12 cellular contexts compared by ENCODE assay signal in the genomic region with DNA sequence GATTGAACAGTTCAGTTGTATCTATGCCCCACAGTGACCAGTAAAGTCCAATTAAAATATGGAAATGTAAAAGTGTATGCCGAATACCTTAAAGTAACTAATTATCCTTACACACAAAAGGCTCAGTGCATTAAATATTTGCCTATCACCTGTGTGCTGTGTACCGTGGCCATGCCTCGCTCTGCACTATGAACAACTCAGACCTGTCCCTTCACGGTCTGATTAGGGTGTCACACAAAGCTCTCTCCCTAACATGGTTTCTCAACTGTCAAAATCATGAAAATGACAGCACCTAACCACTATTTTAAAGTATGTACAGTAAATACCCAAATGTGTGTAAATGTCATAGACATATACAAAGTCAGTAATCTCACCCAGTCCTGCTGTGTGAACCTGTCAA. TPM values are rescaled to one million over a fixed set of nuclear protein-coding genes. Genes with fewer than 3 reads are reported as not detected.
DNase-seq lines count a peak whose midpoint lies in the region; ATAC-seq, FAIRE-seq and TF ChIP-seq lines count a peak whose summit lies in the region.
"Had no signal": no experiment of that assay in that cellular context is flagged by ENCODE, and none has a peak within 500 bp of the region (broad histone marks: within the 10 kb centered on the region; RNA-seq: fewer than 3 reads in every experiment).

No MANE protein-coding gene starts in this region.

- intact Hi-C loops in activated T-helper 1 cell treated with anti-CD3 and anti-CD28 coated beads, Interleukin-12 subunit alpha, Interleukin-12 subunit beta, Interleukin-2, Interleukin-4 antibody, amounts not matched to agents 30 ng/mL and 10 ng/mL and 1 ng/mL, durations not matched to agents 14 hours and 24 hours and 36 hours (cut with micrococcal nuclease): no loop called here

- no peak for DNase-seq in GM12892 (ENCODE audit: insufficient read length)
- DNase-seq in naive thymus-derived CD8-positive, alpha-beta T cell: no peak
- no peak for DNase-seq in NCI-H446 (lab: John Stamatoyannopoulos, UW)
- no peak for DNase-seq in anterior cingulate cortex (lab: John Stamatoyannopoulos, UW)
- no peak for DNase-seq in activated T-helper 1 cell treated with anti-CD3 and anti-CD28 coated beads, Interleukin-12 subunit alpha, Interleukin-12 subunit beta, Interleukin-2, Interleukin-4 antibody, amounts not matched to agents 30 ng/mL and 10 ng/mL and 1 ng/mL, durations not matched to agents 14 hours and 24 hours and 36 hours (ENCODE audit: low spot score)
- DNase-seq: heart left ventricle, NCI-H1105 treated with DMSO at 0.1 percent for 48 hours, psoas muscle had no signal

- H3K36me3 Mint-ChIP-seq in activated T-helper 17 cell treated with anti-CD3 and anti-CD28 coated beads, Interleukin-2, amount 50 U/mL, for 72 hours (ENCODE audit: low read depth): peaks cover 95% of the 10 kb centered on the region
- H3K36me3 Mint-ChIP-seq in naive thymus-derived CD8-positive, alpha-beta T cell: peaks cover 5 to 90% (median 41%) of the 10 kb centered on the region in 3 donors
- H3K36me3 Mint-ChIP-seq in activated T-helper 1 cell treated with anti-CD3 and anti-CD28 coated beads, Interleukin-12 subunit alpha, Interleukin-12 subunit beta, Interleukin-2, Interleukin-4 antibody, amounts not matched to agents 30 ng/mL and 10 ng/mL and 1 ng/mL, durations not matched to agents 14 hours and 24 hours and 36 hours (ENCODE audit: low read depth): peaks cover 59% of the 10 kb centered on the region

- no peaks in the 10 kb centered on the region for H3K27me3 Mint-ChIP-seq in activated T-helper 17 cell treated with anti-CD3 and anti-CD28 coated beads, Interleukin-2, amount 50 U/mL, for 72 hours
- H3K27me3 Mint-ChIP-seq in naive thymus-derived CD8-positive, alpha-beta T cell: peaks cover 0 to 2% (median 0%) of the 10 kb centered on the region in 5 donors
- H3K27me3 Mint-ChIP-seq in activated T-helper 1 cell treated with anti-CD3 and anti-CD28 coated beads, Interleukin-12 subunit alpha, Interleukin-12 subunit beta, Interleukin-2, Interleukin-4 antibody, amounts not matched to agents 30 ng/mL and 10 ng/mL and 1 ng/mL, durations not matched to agents 14 hours and 24 hours and 36 hours (ENCODE audit: insufficient read depth): no peaks in the 10 kb centered on the region

- ATAC-seq in HG02759 (IDR thresholded peaks at IDR 0.05; ENCODE audit: unreplicated experiment) (peak; percentile 48), GM19035 (IDR thresholded peaks at IDR 0.05; ENCODE audit: unreplicated experiment) (no peak)
- ATAC-seq in activated T-helper 17 cell treated with anti-CD3 and anti-CD28 coated beads, Interleukin-2, amount 50 U/mL, for 72 hours (replicated peaks): no peak
- ATAC-seq in naive thymus-derived CD8-positive, alpha-beta T cell: no peak
- ATAC-seq: psoas muscle had no signal

- POLR2A ChIA-PET in naive thymus-derived CD8-positive, alpha-beta T cell (lab: Charles Lee): interaction anchor here (0.8 to 12.7 kb wide), 11 partner anchors 9 to 75 kb away, joined by 3 to 306 read pairs (median 4); partner anchors contain the start of gene STK17A

- peak overlapping the region; percentile 35 for H3K4me3 Mint-ChIP-seq in activated T-helper 17 cell treated with anti-CD3 and anti-CD28 coated beads, Interleukin-2, amount 50 U/mL, for 72 hours
- H3K4me3 Mint-ChIP-seq in naive thymus-derived CD8-positive, alpha-beta T cell: peak overlapping the region; percentile 51 to 85 (median 74)
- H3K4me3 Mint-ChIP-seq in activated T-helper 1 cell treated with anti-CD3 and anti-CD28 coated beads, Interleukin-12 subunit alpha, Interleukin-12 subunit beta, Interleukin-2, Interleukin-4 antibody, amounts not matched to agents 30 ng/mL and 10 ng/mL and 1 ng/mL, durations not matched to agents 14 hours and 24 hours and 36 hours: no peak overlapping the region

- peaks cover 34% of the 10 kb centered on the region for H3K4me1 Mint-ChIP-seq in activated T-helper 17 cell treated with anti-CD3 and anti-CD28 coated beads, Interleukin-2, amount 50 U/mL, for 72 hours
- peaks cover 43 to 94% (median 90%) of the 10 kb centered on the region in 4 donors for H3K4me1 Mint-ChIP-seq in naive thymus-derived CD8-positive, alpha-beta T cell
- H3K4me1 Mint-ChIP-seq in activated T-helper 1 cell treated with anti-CD3 and anti-CD28 coated beads, Interleukin-12 subunit alpha, Interleukin-12 subunit beta, Interleukin-2, Interleukin-4 antibody, amounts not matched to agents 30 ng/mL and 10 ng/mL and 1 ng/mL, durations not matched to agents 14 hours and 24 hours and 36 hours (ENCODE audit: low read depth): peaks cover 80% of the 10 kb centered on the region

- peak; percentile 79 for FAIRE-seq in GM12892 (lab: Jason Lieb, UNC)
- FAIRE-seq: D721Med had no signal

- no peak for TF ChIP-seq POLR2A in GM12892 (IDR thresholded peaks at IDR 0.05; ENCODE audit: low read depth, low read length)

- no peaks in the 10 kb centered on the region for H3K9me3 Mint-ChIP-seq in activated T-helper 17 cell treated with anti-CD3 and anti-CD28 coated beads, Interleukin-2, amount 50 U/mL, for 72 hours
- no peaks in the 10 kb centered on the region for H3K9me3 Mint-ChIP-seq in naive thymus-derived CD8-positive, alpha-beta T cell
- H3K9me3 Mint-ChIP-seq in activated T-helper 1 cell treated with anti-CD3 and anti-CD28 coated beads, Interleukin-12 subunit alpha, Interleukin-12 subunit beta, Interleukin-2, Interleukin-4 antibody, amounts not matched to agents 30 ng/mL and 10 ng/mL and 1 ng/mL, durations not matched to agents 14 hours and 24 hours and 36 hours: no peaks in the 10 kb centered on the region

- H3K27ac Mint-ChIP-seq in activated T-helper 17 cell treated with anti-CD3 and anti-CD28 coated beads, Interleukin-2, amount 50 U/mL, for 72 hours: peak overlapping the region; percentile 13
- H3K27ac Mint-ChIP-seq in naive thymus-derived CD8-positive, alpha-beta T cell: peak overlapping the region in 8 of 10 donors; percentile 52 to 95 (median 92)
- H3K27ac Mint-ChIP-seq in activated T-helper 1 cell treated with anti-CD3 and anti-CD28 coated beads, Interleukin-12 subunit alpha, Interleukin-12 subunit beta, Interleukin-2, Interleukin-4 antibody, amounts not matched to agents 30 ng/mL and 10 ng/mL and 1 ng/mL, durations not matched to agents 14 hours and 24 hours and 36 hours: no peak overlapping the region

RNA-seq across cellular contexts. Expression of gene STK17A, which starts 43.1 kb away (rescaled TPM):
- 82.7 TPM for polyA plus RNA-seq in GM12892 (2012; ENCODE audit: missing spikeins)
- 10 to 100 TPM; 47.6 to 71.7 TPM for total RNA-seq in activated T-helper 17 cell treated with anti-CD3 and anti-CD28 coated beads, Interleukin-2, amount 50 U/mL, for 72 hours
- total RNA-seq in naive thymus-derived CD8-positive, alpha-beta T cell: 100 to 1,000 TPM; 203 to 208 TPM
- polyA plus RNA-seq in naive thymus-derived CD8-positive, alpha-beta T cell: 100 to 1,000 TPM; 242 to 346 (median 262) TPM
- total RNA-seq in activated T-helper 1 cell treated with anti-CD3 and anti-CD28 coated beads, Interleukin-12 subunit alpha, Interleukin-12 subunit beta, Interleukin-2, Interleukin-4 antibody, amounts not matched to agents 30 ng/mL and 10 ng/mL and 1 ng/mL, durations not matched to agents 14 hours and 24 hours and 36 hours: 44.8 and 47.8 TPM in 2 replicates
